8 cellular contexts compared by ENCODE assay signal in genomic region chr19:30046522-30046921, GRCh38.
DNase-seq lines count a peak whose midpoint lies in the region; ATAC-seq, FAIRE-seq and TF ChIP-seq lines count a peak whose summit lies in the region.
"Had no signal": no experiment of that assay in that cellular context is flagged by ENCODE, and none has a peak within 500 bp of the region (broad histone marks: within the 10 kb centered on the region; RNA-seq: fewer than 3 reads in every experiment).

No MANE protein-coding gene starts in this region.

- H3K9ac ChIP-seq in keratinocyte (ENCODE audit: control insufficient read depth, extremely low read depth, insufficient read depth, low read length), result no peak overlapping the region

- no peak for ATAC-seq in HG02970 (IDR thresholded peaks at IDR 0.05; ENCODE audit: low FRiP score, unreplicated experiment)
- ATAC-seq in HG02763 (IDR thresholded peaks at IDR 0.05; ENCODE audit: unreplicated experiment), result no peak

- no peak overlapping the region for H3K4me3 ChIP-seq in HFF-Myc (replicated peaks; ENCODE audit: low read depth, low read length)
- no peak overlapping the region for H3K4me3 ChIP-seq in keratinocyte (ENCODE audit: control insufficient read depth in 2 of 3, extremely low read depth in 1 of 3, insufficient read depth in 2 of 3, low read depth in 1 of 3, low read length in 3 of 3)
- H3K4me3 ChIP-seq: lung had no signal

- no peak overlapping the region for H3K4me2 ChIP-seq in keratinocyte (ENCODE audit: control insufficient read depth, extremely low read depth, insufficient read depth, low read depth, low read length)

- H3K27me3 ChIP-seq in keratinocyte (ENCODE audit: control insufficient read depth, extremely low read depth, insufficient read depth, low read length), result no peaks in the 10 kb centered on the region

- H3K36me3 ChIP-seq in keratinocyte (ENCODE audit: control insufficient read depth in 2 of 2, extremely low read depth in 1 of 2, insufficient read depth in 2 of 2, low read length in 2 of 2), result no peaks in the 10 kb centered on the region

- H4K20me1 ChIP-seq in keratinocyte (ENCODE audit: control insufficient read depth, extremely low read depth, insufficient read depth, low read length), result no peaks in the 10 kb centered on the region

- DNase-seq in HFF-Myc (ENCODE audit: extremely low read depth, low read depth), result no peak
- DNase-seq in OCI-M1 (lab: John Stamatoyannopoulos, UW), result peak; percentile 7
- DNase-seq in keratinocyte (ENCODE audit: low read depth, low spot score), result no peak
- no peak for DNase-seq in activated CD8-positive, alpha-beta memory T cell treated with anti-CD3 and anti-CD28 coated beads, Interleukin-2, amount 50 U/mL, for 4 hours

- H3K9me3 ChIP-seq in keratinocyte (ENCODE audit: control insufficient read depth, low read depth, low read length), result no peaks in the 10 kb centered on the region

- no peaks in the 10 kb centered on the region for H3K9me1 ChIP-seq in keratinocyte (ENCODE audit: control insufficient read depth, extremely low read depth, insufficient read depth, low read length)

- TF ChIP-seq CTCF in GM12872 (IDR thresholded peaks at IDR 0.05; ENCODE audit: insufficient read depth, low read depth, low read length), result peak; percentile 73
- TF ChIP-seq CTCF in HFF-Myc (IDR thresholded peaks at IDR 0.05; ENCODE audit: low read depth, low read length, missing control alignments), result peak; percentile 37
- peak; percentile 34 to 46 (median 37) for TF ChIP-seq CTCF in keratinocyte (optimal IDR thresholded peaks at IDR 0.05 in 1 of 3, IDR thresholded peaks at IDR 0.05 in 1 of 3, conservative IDR thresholded peaks at IDR 0.05 in 1 of 3; ENCODE audit: extremely low read depth in 1 of 3, insufficient read depth in 2 of 3, low read length in 3 of 3)

- no peaks in the 10 kb centered on the region for H3K4me1 ChIP-seq in keratinocyte (ENCODE audit: control insufficient read depth, extremely low read depth, insufficient read depth, low read length)

- dilution Hi-C loops in keratinocyte (cut with MboI; ENCODE audit: extremely low pct_ligation_motif_present, low sequenced_read_pairs), result no loop called here

- no peak overlapping the region for H2AFZ ChIP-seq in keratinocyte (ENCODE audit: control insufficient read depth, low read length)

- FAIRE-seq in keratinocyte (lab: Jason Lieb, UNC), result no peak

- no peak overlapping the region for H3K27ac ChIP-seq in keratinocyte (ENCODE audit: control insufficient read depth, insufficient read depth, low read length)

- no peaks in the 10 kb centered on the region for H3K79me2 ChIP-seq in keratinocyte (ENCODE audit: control insufficient read depth, insufficient read depth, low read length)
